8 cellular contexts compared by ENCODE assay signal in the genomic region with DNA sequence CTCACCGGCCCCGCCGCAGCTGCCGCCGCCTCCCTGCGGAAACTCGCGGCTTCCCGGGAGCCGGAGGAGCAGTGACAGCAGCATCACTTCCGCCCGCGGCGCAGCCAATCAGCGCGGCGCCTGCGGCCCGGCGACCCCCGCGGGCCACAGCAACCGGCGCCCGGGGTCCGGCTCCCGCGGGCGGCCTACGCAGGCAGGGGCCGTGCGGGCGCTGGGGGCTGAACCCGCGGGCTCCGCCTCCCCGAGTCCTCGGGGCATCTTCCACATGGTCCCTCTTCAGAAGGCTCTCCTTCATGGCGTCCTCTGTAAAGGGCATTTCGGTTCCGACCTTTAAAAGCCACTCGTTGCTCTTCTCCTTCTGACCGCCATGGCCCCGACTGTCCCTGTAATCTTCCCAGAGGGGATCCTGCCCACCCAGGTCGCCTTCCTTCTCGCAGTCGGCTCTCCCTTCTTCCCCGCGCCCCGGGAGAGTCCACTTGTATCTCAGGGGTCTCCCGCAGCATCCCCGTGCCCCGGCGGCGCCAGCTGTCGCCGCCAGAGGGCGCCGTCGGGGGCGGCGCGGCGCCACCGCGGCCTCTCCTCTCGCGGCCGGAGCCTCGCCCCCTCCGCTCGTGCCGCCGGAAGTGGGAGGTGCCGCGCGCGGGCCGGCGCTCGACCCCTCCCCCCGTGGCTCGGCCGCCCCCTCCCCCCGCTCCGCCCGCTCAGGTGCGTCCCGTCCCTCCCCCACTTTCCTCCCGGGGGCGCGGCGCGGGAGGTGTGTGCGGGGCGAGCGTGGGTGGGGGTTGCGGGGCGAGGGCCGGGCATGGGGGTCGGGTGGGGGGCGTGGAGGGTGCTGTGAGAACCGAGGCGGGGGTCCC. TPM values are rescaled to one million over a fixed set of nuclear protein-coding genes. Genes with fewer than 3 reads are reported as not detected.
DNase-seq lines count a peak whose midpoint lies in the region; ATAC-seq lines count a peak whose summit lies in the region.

A gene with protein sequence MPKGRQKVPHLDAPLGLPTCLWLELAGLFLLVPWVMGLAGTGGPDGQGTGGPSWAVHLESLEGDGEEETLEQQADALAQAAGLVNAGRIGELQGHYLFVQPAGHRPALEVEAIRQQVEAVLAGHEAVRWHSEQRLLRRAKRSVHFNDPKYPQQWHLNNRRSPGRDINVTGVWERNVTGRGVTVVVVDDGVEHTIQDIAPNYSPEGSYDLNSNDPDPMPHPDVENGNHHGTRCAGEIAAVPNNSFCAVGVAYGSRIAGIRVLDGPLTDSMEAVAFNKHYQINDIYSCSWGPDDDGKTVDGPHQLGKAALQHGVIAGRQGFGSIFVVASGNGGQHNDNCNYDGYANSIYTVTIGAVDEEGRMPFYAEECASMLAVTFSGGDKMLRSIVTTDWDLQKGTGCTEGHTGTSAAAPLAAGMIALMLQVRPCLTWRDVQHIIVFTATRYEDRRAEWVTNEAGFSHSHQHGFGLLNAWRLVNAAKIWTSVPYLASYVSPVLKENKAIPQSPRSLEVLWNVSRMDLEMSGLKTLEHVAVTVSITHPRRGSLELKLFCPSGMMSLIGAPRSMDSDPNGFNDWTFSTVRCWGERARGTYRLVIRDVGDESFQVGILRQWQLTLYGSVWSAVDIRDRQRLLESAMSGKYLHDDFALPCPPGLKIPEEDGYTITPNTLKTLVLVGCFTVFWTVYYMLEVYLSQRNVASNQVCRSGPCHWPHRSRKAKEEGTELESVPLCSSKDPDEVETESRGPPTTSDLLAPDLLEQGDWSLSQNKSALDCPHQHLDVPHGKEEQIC (minus strand): TSS at position 52 of the 857 bp plus-strand sequence. CDS start 2,229 bp downstream, outside the sequence.
A gene (plus strand): TSS at position 650 of the 857 bp plus-strand sequence. CDS start 1,602 bp downstream, outside the sequence.

- H3K9me3 Mint-ChIP-seq in activated T-helper 2 cell treated with anti-CD3 and anti-CD28 coated beads, Interferon-gamma antibody, Interleukin-2, Interleukin-4, amounts not matched to agents 10 μg/mL and 5 μg/mL and 100 μg/mL, durations not matched to agents 14 hours and 24 hours and 36 hours: no peaks in the 10 kb centered on the region
- H3K9me3 Mint-ChIP-seq in natural killer cell treated with Interleukin-12 subunit alpha and Interleukin-12 subunit beta and Interleukin-15 and Interleukin-18, amount 100 ng/mL, for 72 hours: no peaks in the 10 kb centered on the region

- H3K27me3 Mint-ChIP-seq in activated T-helper 2 cell treated with anti-CD3 and anti-CD28 coated beads, Interferon-gamma antibody, Interleukin-2, Interleukin-4, amounts not matched to agents 10 μg/mL and 5 μg/mL and 100 μg/mL, durations not matched to agents 14 hours and 24 hours and 36 hours (ENCODE audit: low read depth): no peaks in the 10 kb centered on the region
- H3K27me3 Mint-ChIP-seq in natural killer cell treated with Interleukin-12 subunit alpha and Interleukin-12 subunit beta and Interleukin-15 and Interleukin-18, amount 100 ng/mL, for 72 hours: no peaks in the 10 kb centered on the region

- peak; percentile 0 for DNase-seq in DMS 273 treated with DMSO at 0.1 percent for 48 hours (lab: John Stamatoyannopoulos, UW)
- peak; percentile 87 for DNase-seq in HuH-7.5 (ENCODE audit: low spot score)
- DNase-seq in RPMI7951 (ENCODE audit: low read depth): peak; percentile 73
- peak; percentile 68 for DNase-seq in activated T-helper 2 cell treated with anti-CD3 and anti-CD28 coated beads, Interferon-gamma antibody, Interleukin-2, Interleukin-4, amounts not matched to agents 10 μg/mL and 5 μg/mL and 100 μg/mL, durations not matched to agents 14 hours and 24 hours and 36 hours (ENCODE audit: low spot score)
- peak; percentile 52 for DNase-seq in fibroblast of peridontal ligament (ENCODE audit: extremely low read depth)
- peak; percentile 83 for DNase-seq in natural killer cell treated with Interleukin-12 subunit alpha and Interleukin-12 subunit beta and Interleukin-15 and Interleukin-18, amount 100 ng/mL, for 72 hours (ENCODE audit: low spot score)
- peak; percentile 83 for DNase-seq in stimulated activated naive CD8-positive, alpha-beta T cell treated with anti-CD3 and anti-CD28 coated beads, Interleukin-15, Interleukin-2, amounts not matched to agents 100 U/mL and 50 U/mL, for 24 hours

- peak within 1 kb of the TSS; percentile 98 for H3K4me3 Mint-ChIP-seq in activated T-helper 2 cell treated with anti-CD3 and anti-CD28 coated beads, Interferon-gamma antibody, Interleukin-2, Interleukin-4, amounts not matched to agents 10 μg/mL and 5 μg/mL and 100 μg/mL, durations not matched to agents 14 hours and 24 hours and 36 hours (ENCODE audit: low read depth)
- peak within 1 kb of the TSS; percentile 97 for H3K4me3 Mint-ChIP-seq in natural killer cell treated with Interleukin-12 subunit alpha and Interleukin-12 subunit beta and Interleukin-15 and Interleukin-18, amount 100 ng/mL, for 72 hours

- peaks cover 35% of the 10 kb centered on the region for H3K36me3 Mint-ChIP-seq in activated T-helper 2 cell treated with anti-CD3 and anti-CD28 coated beads, Interferon-gamma antibody, Interleukin-2, Interleukin-4, amounts not matched to agents 10 μg/mL and 5 μg/mL and 100 μg/mL, durations not matched to agents 14 hours and 24 hours and 36 hours (ENCODE audit: low read depth)
- H3K36me3 Mint-ChIP-seq in natural killer cell treated with Interleukin-12 subunit alpha and Interleukin-12 subunit beta and Interleukin-15 and Interleukin-18, amount 100 ng/mL, for 72 hours: peaks cover 15% of the 10 kb centered on the region

- peak; percentile 65 for ATAC-seq in GM21423 (IDR thresholded peaks at IDR 0.05; ENCODE audit: unreplicated experiment)
- peak; percentile 86 to 90 for ATAC-seq in natural killer cell treated with Interleukin-12 subunit alpha and Interleukin-12 subunit beta and Interleukin-15 and Interleukin-18, amount 100 ng/mL, for 72 hours
- ATAC-seq in stimulated activated naive CD8-positive, alpha-beta T cell treated with anti-CD3 and anti-CD28 coated beads, Interleukin-15, Interleukin-2, amounts not matched to agents 100 U/mL and 50 U/mL, for 24 hours: peak; percentile 67

- intact Hi-C loops in activated T-helper 2 cell treated with anti-CD3 and anti-CD28 coated beads, Interferon-gamma antibody, Interleukin-2, Interleukin-4, amounts not matched to agents 10 μg/mL and 5 μg/mL and 100 μg/mL, durations not matched to agents 14 hours and 24 hours and 36 hours (cut with micrococcal nuclease): loop anchor here (2.0 to 5.0 kb wide), 4 partner anchors 380 to 585 kb away; a partner anchor contains a TSS

- H3K27ac Mint-ChIP-seq in activated T-helper 2 cell treated with anti-CD3 and anti-CD28 coated beads, Interferon-gamma antibody, Interleukin-2, Interleukin-4, amounts not matched to agents 10 μg/mL and 5 μg/mL and 100 μg/mL, durations not matched to agents 14 hours and 24 hours and 36 hours: peak within 1 kb of the TSS; percentile 100
- H3K27ac Mint-ChIP-seq in natural killer cell treated with Interleukin-12 subunit alpha and Interleukin-12 subunit beta and Interleukin-15 and Interleukin-18, amount 100 ng/mL, for 72 hours: peak within 1 kb of the TSS; percentile 96 to 98

- H3K4me1 Mint-ChIP-seq in activated T-helper 2 cell treated with anti-CD3 and anti-CD28 coated beads, Interferon-gamma antibody, Interleukin-2, Interleukin-4, amounts not matched to agents 10 μg/mL and 5 μg/mL and 100 μg/mL, durations not matched to agents 14 hours and 24 hours and 36 hours (ENCODE audit: low read depth): peaks cover 31% of the 10 kb centered on the region
- peaks cover 31 to 45% of the 10 kb centered on the region in 2 donors for H3K4me1 Mint-ChIP-seq in natural killer cell treated with Interleukin-12 subunit alpha and Interleukin-12 subunit beta and Interleukin-15 and Interleukin-18, amount 100 ng/mL, for 72 hours (ENCODE audit: low read depth in 2 of 2)

RNA-seq across cellular contexts. Expression of the first gene that starts in this region (rescaled TPM):
- total RNA-seq in RPMI7951 (2014; rRNA removed; shearing (Covaris generic)): 31.4 and 33.0 TPM in 2 replicates
- total RNA-seq in activated T-helper 2 cell treated with anti-CD3 and anti-CD28 coated beads, Interferon-gamma antibody, Interleukin-2, Interleukin-4, amounts not matched to agents 10 μg/mL and 5 μg/mL and 100 μg/mL, durations not matched to agents 14 hours and 24 hours and 36 hours: 151 and 154 TPM in 2 replicates
- total RNA-seq in natural killer cell treated with Interleukin-12 subunit alpha and Interleukin-12 subunit beta and Interleukin-15 and Interleukin-18, amount 100 ng/mL, for 72 hours: 100 to 1,000 TPM; 140 to 206 TPM

RNA-seq across cellular contexts. Expression of the second gene that starts in this region (rescaled TPM):
- 7.1 and 7.2 TPM in 2 replicates for total RNA-seq in RPMI7951 (2014; rRNA removed; shearing (Covaris generic))
- 22.7 and 25.8 TPM in 2 replicates for total RNA-seq in activated T-helper 2 cell treated with anti-CD3 and anti-CD28 coated beads, Interferon-gamma antibody, Interleukin-2, Interleukin-4, amounts not matched to agents 10 μg/mL and 5 μg/mL and 100 μg/mL, durations not matched to agents 14 hours and 24 hours and 36 hours
- total RNA-seq in natural killer cell treated with Interleukin-12 subunit alpha and Interleukin-12 subunit beta and Interleukin-15 and Interleukin-18, amount 100 ng/mL, for 72 hours: 10 to 100 TPM; 18.9 to 21.6 TPM

Comparison
In these comparisons a context has a peak if more than half of its experiments do, and no peak if none do; other contexts are left out.
1. Peak in every context shown above with its lines: DNase-seq and ATAC-seq.
2. DNase-seq: peak in every context shown above with its lines; median percentile 87 in HuH-7.5; 83 in natural killer cell treated with Interleukin-12 subunit alpha and Interleukin-12 subunit beta and Interleukin-15 and Interleukin-18, amount 100 ng/mL, for 72 hours; 83 in stimulated activated naive CD8-positive, alpha-beta T cell treated with anti-CD3 and anti-CD28 coated beads, Interleukin-15, Interleukin-2, amounts not matched to agents 100 U/mL and 50 U/mL, for 24 hours; 73 in RPMI7951; 68 in activated T-helper 2 cell treated with anti-CD3 and anti-CD28 coated beads, Interferon-gamma antibody, Interleukin-2, Interleukin-4, amounts not matched to agents 10 μg/mL and 5 μg/mL and 100 μg/mL, durations not matched to agents 14 hours and 24 hours and 36 hours; 52 in fibroblast of peridontal ligament; 0 in DMS 273 treated with DMSO at 0.1 percent for 48 hours.